12 cellular contexts compared by ENCODE assay signal in genomic region chr16:66900721-66901441, GRCh38. TPM values are rescaled to one million over a fixed set of nuclear protein-coding genes. Genes with fewer than 3 reads are reported as not detected.
A peak's percentile ranks its signal among the peaks of the same experiment; 100 is the strongest.
DNase-seq lines count a peak whose midpoint lies in the region; ATAC-seq and TF ChIP-seq lines count a peak whose summit lies in the region.
"Had no signal": no experiment of that assay in that cellular context is flagged by ENCODE, and none has a peak within 500 bp of the region (broad histone marks: within the 10 kb centered on the region; RNA-seq: fewer than 3 reads in every experiment).

No MANE protein-coding gene starts in this region.

- H3K9me3 ChIP-seq in esophagus (ENCODE audit: control insufficient read depth in 2 of 2, insufficient read depth in 1 of 2, low read depth in 1 of 2, low read length in 1 of 2) = no peaks in the 10 kb centered on the region
- no peaks in the 10 kb centered on the region for H3K9me3 ChIP-seq in thoracic aorta

- WGBS in esophagus, 2 donors = 31 to 34% methylated on average over 7 of the region's 7 CpGs

- H3K27ac Mint-ChIP-seq in immature natural killer cell = no peak overlapping the region
- H3K27ac Mint-ChIP-seq in activated T-helper 2 cell treated with anti-CD3 and anti-CD28 coated beads, Interferon-gamma antibody, Interleukin-2, Interleukin-4, amounts not matched to agents 10 μg/mL and 5 μg/mL and 100 μg/mL, durations not matched to agents 14 hours and 24 hours and 36 hours = no peak overlapping the region
- H3K27ac Mint-ChIP-seq: activated CD4-positive, alpha-beta T cell treated with anti-CD3 and anti-CD28 coated beads for 36 hours; activated naive CD4-positive, alpha-beta T cell treated with anti-CD3 and anti-CD28 coated beads, Interleukin-2, amount 50 U/mL, for 72 hours had no signal

- no peaks in the 10 kb centered on the region for H3K4me1 Mint-ChIP-seq in immature natural killer cell
- peaks cover 2% of the 10 kb centered on the region for H3K4me1 Mint-ChIP-seq in activated T-helper 2 cell treated with anti-CD3 and anti-CD28 coated beads, Interferon-gamma antibody, Interleukin-2, Interleukin-4, amounts not matched to agents 10 μg/mL and 5 μg/mL and 100 μg/mL, durations not matched to agents 14 hours and 24 hours and 36 hours (ENCODE audit: low read depth)

- H3K27me3 ChIP-seq in esophagus (ENCODE audit: control insufficient read depth in 1 of 2, insufficient read depth in 2 of 2, low read length in 2 of 2) (no peaks in the 10 kb centered on the region), thoracic aorta (replicated peaks; ENCODE audit: insufficient read depth) (no peaks in the 10 kb centered on the region)

- DNase-seq in NCI-H82 (lab: John Stamatoyannopoulos, UW) = peak; percentile 84
- DNase-seq in mucosa of gallbladder (ENCODE audit: low spot score) = peak; percentile 69
- no peak for DNase-seq in thoracic aorta (ENCODE audit: low spot score)
- no peak for DNase-seq in immature natural killer cell
- DNase-seq in NK-92 treated with Interleukin-12 subunit alpha and Interleukin-12 subunit beta, amount 100 ng/mL, for 24 hours (lab: John Stamatoyannopoulos, UW) = no peak
- DNase-seq in stimulated activated CD4-positive, alpha-beta T cell treated with anti-CD3 and anti-CD28 coated beads, Interleukin-12 subunit alpha, Interleukin-12 subunit beta, amount 100 ng/mL, for 4 hours = no peak
- DNase-seq in activated T-helper 2 cell treated with anti-CD3 and anti-CD28 coated beads, Interferon-gamma antibody, Interleukin-2, Interleukin-4, amounts not matched to agents 10 μg/mL and 5 μg/mL and 100 μg/mL, durations not matched to agents 14 hours and 24 hours and 36 hours (ENCODE audit: low spot score) = no peak
- DNase-seq: activated CD4-positive, alpha-beta T cell treated with anti-CD3 and anti-CD28 coated beads for 36 hours; stimulated activated CD4-positive, alpha-beta T cell treated with anti-CD3 and anti-CD28 coated beads, Interleukin-15, amount 100 ng/mL, for 24 hours; stimulated activated naive CD8-positive, alpha-beta T cell treated with anti-CD3 and anti-CD28 coated beads, Interleukin-15, Interleukin-2, amounts not matched to agents 100 U/mL and 50 U/mL, for 24 hours had no signal

- ATAC-seq in thoracic aorta (ENCODE audit: insufficient number of reproducible peaks, low FRiP score, low read depth) = no peak
- ATAC-seq: activated CD4-positive, alpha-beta T cell treated with anti-CD3 and anti-CD28 coated beads for 36 hours; activated naive CD4-positive, alpha-beta T cell treated with anti-CD3 and anti-CD28 coated beads, Interleukin-2, amount 50 U/mL, for 72 hours; stimulated activated naive CD8-positive, alpha-beta T cell treated with anti-CD3 and anti-CD28 coated beads, Interleukin-15, Interleukin-2, amounts not matched to agents 100 U/mL and 50 U/mL, for 24 hours had no signal

- intact Hi-C loops in activated T-helper 2 cell treated with anti-CD3 and anti-CD28 coated beads, Interferon-gamma antibody, Interleukin-2, Interleukin-4, amounts not matched to agents 10 μg/mL and 5 μg/mL and 100 μg/mL, durations not matched to agents 14 hours and 24 hours and 36 hours (cut with micrococcal nuclease) = loop anchor here (10.0 kb wide), 1 partner anchor 64 kb away; the partner anchor contains the start of gene CES3

- H3K4me3 Mint-ChIP-seq in immature natural killer cell = no peak overlapping the region
- no peak overlapping the region for H3K4me3 Mint-ChIP-seq in activated T-helper 2 cell treated with anti-CD3 and anti-CD28 coated beads, Interferon-gamma antibody, Interleukin-2, Interleukin-4, amounts not matched to agents 10 μg/mL and 5 μg/mL and 100 μg/mL, durations not matched to agents 14 hours and 24 hours and 36 hours (ENCODE audit: low read depth)
- H3K4me3 Mint-ChIP-seq: activated CD4-positive, alpha-beta T cell treated with anti-CD3 and anti-CD28 coated beads for 36 hours had no signal

- no peaks in the 10 kb centered on the region for H3K9me3 Mint-ChIP-seq in immature natural killer cell
- no peaks in the 10 kb centered on the region for H3K9me3 Mint-ChIP-seq in activated T-helper 2 cell treated with anti-CD3 and anti-CD28 coated beads, Interferon-gamma antibody, Interleukin-2, Interleukin-4, amounts not matched to agents 10 μg/mL and 5 μg/mL and 100 μg/mL, durations not matched to agents 14 hours and 24 hours and 36 hours
- H3K9me3 Mint-ChIP-seq: activated naive CD4-positive, alpha-beta T cell treated with anti-CD3 and anti-CD28 coated beads, Interleukin-2, amount 50 U/mL, for 72 hours had no signal

- no peak for TF ChIP-seq CTCF in thoracic aorta (IDR thresholded peaks at IDR 0.05)

- H3K4me1 ChIP-seq in esophagus (ENCODE audit: control insufficient read depth in 2 of 2, insufficient read depth in 2 of 2, low read length in 1 of 2) (peaks cover 18 to 53% of the 10 kb centered on the region in 2 donors), thoracic aorta (ENCODE audit: control insufficient read depth in 1 of 2, low read depth in 2 of 2) (peaks cover 68 to 97% of the 10 kb centered on the region in 2 donors)

- H3K36me3 ChIP-seq in esophagus (ENCODE audit: control insufficient read depth in 2 of 2, insufficient read depth in 2 of 2, low read length in 1 of 2) (no peaks in the 10 kb centered on the region), thoracic aorta (no peaks in the 10 kb centered on the region)

- H3K27ac ChIP-seq in esophagus (ENCODE audit: low read depth in 2 of 2, low read length in 1 of 2) (peak overlapping the region; percentile 86 to 96), thoracic aorta (peak overlapping the region; percentile 93 to 97)

- no peaks in the 10 kb centered on the region for H3K36me3 Mint-ChIP-seq in immature natural killer cell
- H3K36me3 Mint-ChIP-seq in activated T-helper 2 cell treated with anti-CD3 and anti-CD28 coated beads, Interferon-gamma antibody, Interleukin-2, Interleukin-4, amounts not matched to agents 10 μg/mL and 5 μg/mL and 100 μg/mL, durations not matched to agents 14 hours and 24 hours and 36 hours (ENCODE audit: low read depth) = no peaks in the 10 kb centered on the region
- H3K36me3 Mint-ChIP-seq: activated naive CD4-positive, alpha-beta T cell treated with anti-CD3 and anti-CD28 coated beads, Interleukin-2, amount 50 U/mL, for 72 hours had no signal

- H3K27me3 Mint-ChIP-seq in immature natural killer cell (ENCODE audit: low read depth in 3 of 3) = peaks cover 0 to 2% (median 2%) of the 10 kb centered on the region in 3 donors
- H3K27me3 Mint-ChIP-seq in activated T-helper 2 cell treated with anti-CD3 and anti-CD28 coated beads, Interferon-gamma antibody, Interleukin-2, Interleukin-4, amounts not matched to agents 10 μg/mL and 5 μg/mL and 100 μg/mL, durations not matched to agents 14 hours and 24 hours and 36 hours (ENCODE audit: low read depth) = no peaks in the 10 kb centered on the region
- H3K27me3 Mint-ChIP-seq: activated CD4-positive, alpha-beta T cell treated with anti-CD3 and anti-CD28 coated beads for 36 hours had no signal

- H3K4me3 ChIP-seq in esophagus (ENCODE audit: low read depth in 1 of 2, low read length in 2 of 2) (no peak overlapping the region), thoracic aorta (no peak overlapping the region)

RNA-seq across cellular contexts. Expression of gene CDH16, which starts 17.8 kb away (rescaled TPM):
- polyA plus RNA-seq in esophagus = 1 to 10 TPM; 6.1 to 6.5 TPM
- 8.7 TPM for total RNA-seq in mucosa of gallbladder
- not detected for total RNA-seq in thoracic aorta
- polyA plus RNA-seq in immature natural killer cell = not detected
- not detected in 2 replicates for total RNA-seq in activated T-helper 2 cell treated with anti-CD3 and anti-CD28 coated beads, Interferon-gamma antibody, Interleukin-2, Interleukin-4, amounts not matched to agents 10 μg/mL and 5 μg/mL and 100 μg/mL, durations not matched to agents 14 hours and 24 hours and 36 hours
- total RNA-seq: activated CD4-positive, alpha-beta T cell treated with anti-CD3 and anti-CD28 coated beads for 36 hours; activated naive CD4-positive, alpha-beta T cell treated with anti-CD3 and anti-CD28 coated beads, Interleukin-2, amount 50 U/mL, for 72 hours had no signal

RNA-seq across cellular contexts. Expression of gene PDP2, which starts 20.6 kb away (rescaled TPM):
- polyA plus RNA-seq in esophagus (1 to 10 TPM; 2.3 to 2.5 TPM), immature natural killer cell (1 to 10 TPM in 2 of 3 donors, not detected in 1; 2.2 to 3.1 TPM)
- total RNA-seq in mucosa of gallbladder (18.6 TPM), thoracic aorta (1 to 10 TPM; 4.8 to 6.2 TPM)
- total RNA-seq in activated T-helper 2 cell treated with anti-CD3 and anti-CD28 coated beads, Interferon-gamma antibody, Interleukin-2, Interleukin-4, amounts not matched to agents 10 μg/mL and 5 μg/mL and 100 μg/mL, durations not matched to agents 14 hours and 24 hours and 36 hours = 40.6 and 40.7 TPM in 2 replicates

RNA-seq across cellular contexts. Expression of gene RRAD, which starts 24.5 kb away (rescaled TPM):
- polyA plus RNA-seq in esophagus (100 to 1,000 TPM in 1 of 2 donors, 10 to 100 TPM in 1; 93.6 to 125 TPM), immature natural killer cell (not detected)
- total RNA-seq in mucosa of gallbladder (9.4 TPM), thoracic aorta (10 to 100 TPM; 43.2 to 88.3 TPM)
- total RNA-seq in activated T-helper 2 cell treated with anti-CD3 and anti-CD28 coated beads, Interferon-gamma antibody, Interleukin-2, Interleukin-4, amounts not matched to agents 10 μg/mL and 5 μg/mL and 100 μg/mL, durations not matched to agents 14 hours and 24 hours and 36 hours = 1.2 and 1.8 TPM in 2 replicates

RNA-seq across cellular contexts. Expression of gene CIAO2B, which starts 33.3 kb away (rescaled TPM):
- polyA plus RNA-seq in esophagus (100 to 1,000 TPM; 139 to 266 TPM), immature natural killer cell (100 to 1,000 TPM; 125 to 157 (median 132) TPM)
- total RNA-seq in mucosa of gallbladder (84.5 TPM), thoracic aorta (100 to 1,000 TPM in 1 of 2 donors, 10 to 100 TPM in 1; 23.2 to 102 TPM)
- total RNA-seq in activated T-helper 2 cell treated with anti-CD3 and anti-CD28 coated beads, Interferon-gamma antibody, Interleukin-2, Interleukin-4, amounts not matched to agents 10 μg/mL and 5 μg/mL and 100 μg/mL, durations not matched to agents 14 hours and 24 hours and 36 hours = 161 and 165 TPM in 2 replicates

RNA-seq across cellular contexts. Expression of gene CES2, which starts 34.4 kb away (rescaled TPM):
- polyA plus RNA-seq in esophagus (100 to 1,000 TPM; 120 to 128 TPM), immature natural killer cell (10 to 100 TPM; 13.8 to 26.2 (median 19.5) TPM)
- total RNA-seq in mucosa of gallbladder (187 TPM), thoracic aorta (10 to 100 TPM; 29.8 to 92.7 TPM)
- 35.3 and 36.8 TPM in 2 replicates for total RNA-seq in activated T-helper 2 cell treated with anti-CD3 and anti-CD28 coated beads, Interferon-gamma antibody, Interleukin-2, Interleukin-4, amounts not matched to agents 10 μg/mL and 5 μg/mL and 100 μg/mL, durations not matched to agents 14 hours and 24 hours and 36 hours

Comparison
In these comparisons a context has a peak if more than half of its experiments do, and no peak if none do; other contexts are left out.
1. DNase-seq: peak in NCI-H82 (single experiment) and mucosa of gallbladder (single experiment); none in thoracic aorta (single experiment), immature natural killer cell (0 of 3), NK-92 treated with Interleukin-12 subunit alpha and Interleukin-12 subunit beta, amount 100 ng/mL, for 24 hours (single experiment), stimulated activated CD4-positive, alpha-beta T cell treated with anti-CD3 and anti-CD28 coated beads, Interleukin-12 subunit alpha, Interleukin-12 subunit beta, amount 100 ng/mL, for 4 hours (single experiment) and activated T-helper 2 cell treated with anti-CD3 and anti-CD28 coated beads, Interferon-gamma antibody, Interleukin-2, Interleukin-4, amounts not matched to agents 10 μg/mL and 5 μg/mL and 100 μg/mL, durations not matched to agents 14 hours and 24 hours and 36 hours (single experiment).